In genomic region chr17:8462564-8462963, GRCh38 we compare ENCODE assay signal across 22 cellular contexts.
"Had no signal": no experiment of that assay in that cellular context is flagged by ENCODE, and none has a peak within 500 bp of the region (broad histone marks: within the 10 kb centered on the region; RNA-seq: fewer than 3 reads in every experiment).

No MANE protein-coding gene starts in this region.

- H3K27me3 ChIP-seq: breast epithelium, pancreas, vagina had no signal

- ATAC-seq: activated T-helper 17 cell treated with anti-CD3 and anti-CD28 coated beads, Interleukin-2, amount 50 U/mL, for 72 hours; left cardiac atrium; natural killer cell; pancreas; sciatic nerve; stimulated activated naive CD8-positive, alpha-beta T cell treated with anti-CD3 and anti-CD28 coated beads, Interleukin-15, Interleukin-2, amounts not matched to agents 100 U/mL and 50 U/mL, for 24 hours had no signal

- H3K4me1 ChIP-seq: pancreas had no signal

- H3K4me3 ChIP-seq: breast epithelium, pancreas, vagina had no signal

- H3K4me1 Mint-ChIP-seq: activated naive CD8-positive, alpha-beta T cell treated with anti-CD3 and anti-CD28 coated beads, Interleukin-2, amount 10 ng/mL, durations not matched to agents 7 days and 5 days had no signal

- H3K27me3 Mint-ChIP-seq: activated CD4-positive, alpha-beta memory T cell treated with anti-CD3 and anti-CD28 coated beads for 36 hours; activated naive CD8-positive, alpha-beta T cell treated with anti-CD3 and anti-CD28 coated beads, Interleukin-2, amount 10 ng/mL, durations not matched to agents 7 days and 5 days; activated T-helper 17 cell treated with anti-CD3 and anti-CD28 coated beads, Interleukin-2, amount 50 U/mL, for 72 hours had no signal

- DNase-seq: activated CD4-positive, alpha-beta memory T cell treated with anti-CD3 and anti-CD28 coated beads for 36 hours; activated naive CD4-positive, alpha-beta T cell treated with Interleukin-2 at 50 U/mL for 16 hours; activated naive CD8-positive, alpha-beta T cell treated with anti-CD3 and anti-CD28 coated beads, Interleukin-2, amount 10 ng/mL, durations not matched to agents 7 days and 5 days; activated T-cell treated with anti-CD3 and anti-CD28 coated beads for 4 hours; foreskin melanocyte; glutamatergic neuron; hippocampal formation; left cardiac atrium; natural killer cell; pancreas; stimulated activated CD4-positive, alpha-beta T cell treated with anti-CD3 and anti-CD28 coated beads, Interleukin-12 subunit alpha, Interleukin-12 subunit beta, amount 100 ng/mL, for 4 hours; stimulated activated CD4-positive, alpha-beta T cell treated with anti-CD3 and anti-CD28 coated beads, Interleukin-1b, Interleukin-23, amount 100 ng/mL, for 48 hours; stimulated activated naive CD8-positive, alpha-beta T cell treated with anti-CD3 and anti-CD28 coated beads, Interleukin-15, Interleukin-2, amounts not matched to agents 100 U/mL and 50 U/mL, for 24 hours; substantia nigra; SW 1271; trophoblast cell; WERI-Rb-1 had no signal

- H3K36me3 ChIP-seq: breast epithelium had no signal

- H3K27ac ChIP-seq: epithelial cell of prostate, pancreas, vagina, WERI-Rb-1 had no signal

- H3K9me3 Mint-ChIP-seq: activated CD4-positive, alpha-beta memory T cell treated with anti-CD3 and anti-CD28 coated beads for 36 hours; activated naive CD8-positive, alpha-beta T cell treated with anti-CD3 and anti-CD28 coated beads, Interleukin-2, amount 10 ng/mL, durations not matched to agents 7 days and 5 days; activated T-helper 17 cell treated with anti-CD3 and anti-CD28 coated beads, Interleukin-2, amount 50 U/mL, for 72 hours; natural killer cell had no signal

- H3K27ac Mint-ChIP-seq: activated CD4-positive, alpha-beta memory T cell treated with anti-CD3 and anti-CD28 coated beads for 36 hours; activated naive CD8-positive, alpha-beta T cell treated with anti-CD3 and anti-CD28 coated beads, Interleukin-2, amount 10 ng/mL, durations not matched to agents 7 days and 5 days; natural killer cell had no signal

- H3K4me3 Mint-ChIP-seq: activated CD4-positive, alpha-beta memory T cell treated with anti-CD3 and anti-CD28 coated beads for 36 hours; activated naive CD8-positive, alpha-beta T cell treated with anti-CD3 and anti-CD28 coated beads, Interleukin-2, amount 10 ng/mL, durations not matched to agents 7 days and 5 days; activated T-helper 17 cell treated with anti-CD3 and anti-CD28 coated beads, Interleukin-2, amount 50 U/mL, for 72 hours; natural killer cell had no signal

- H3K9me3 ChIP-seq: breast epithelium, pancreas, vagina had no signal
